30 cellular contexts compared by ENCODE assay signal in the genomic region with DNA sequence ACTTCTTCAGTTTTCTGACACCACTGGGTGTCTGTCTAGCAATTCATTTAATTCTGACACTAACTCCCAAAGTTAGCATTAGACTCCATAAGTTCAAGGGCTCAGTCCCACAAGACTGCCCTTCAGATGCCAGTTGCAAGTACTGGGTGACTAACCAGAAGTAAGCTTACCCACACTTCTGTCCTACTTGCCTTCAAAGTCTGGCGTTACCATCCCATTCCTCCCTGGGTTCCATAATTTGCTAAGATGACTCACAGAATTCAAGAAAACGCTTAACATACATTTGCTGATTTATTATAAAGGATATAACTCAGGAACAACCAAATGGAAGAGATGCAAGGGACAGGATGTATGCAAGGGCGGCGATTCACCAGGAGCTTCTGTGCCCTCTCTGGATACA. TPM values are rescaled to one million over a fixed set of nuclear protein-coding genes. Genes with fewer than 3 reads are reported as not detected.
A peak's percentile ranks its signal among the peaks of the same experiment; 100 is the strongest.
DNase-seq lines count a peak whose midpoint lies in the region; ATAC-seq, FAIRE-seq and TF ChIP-seq lines count a peak whose summit lies in the region.
"Had no signal": no experiment of that assay in that cellular context is flagged by ENCODE, and none has a peak within 500 bp of the region (broad histone marks: within the 10 kb centered on the region; RNA-seq: fewer than 3 reads in every experiment).

No MANE protein-coding gene starts in this region.

- TF ChIP-seq POLR2A in right lobe of liver (IDR thresholded peaks at IDR 0.05) (no peak), HepG2 (IDR thresholded peaks at IDR 0.05; ENCODE audit: insufficient read depth in 1 of 2, low read depth in 2 of 2, low read length in 2 of 2) (no peak)

- TF ChIP-seq EP300 in HepG2 (IDR thresholded peaks at IDR 0.05; ENCODE audit: low read depth in 2 of 2, low read length in 2 of 2) (no peak), HepG2 (CRISPR knock-in tag; IDR thresholded peaks at IDR 0.05; ENCODE audit: borderline replicate concordance) (no peak)

- 98% methylated on average over 4 of the region's 4 CpGs for WGBS in right lobe of liver (ENCODE audit: insufficient coverage, low coverage, low lambda C conversion rate, missing lambda C conversion rate)
- WGBS in HepG2 (ENCODE audit: low lambda C conversion rate) = 94% methylated on average over 4 of the region's 4 CpGs

- H3K4me1 ChIP-seq in right lobe of liver (peaks cover 0 to 47% (median 30%) of the 10 kb centered on the region in 4 donors), HepG2 (ENCODE audit: insufficient read depth, low read length) (peaks cover 45% of the 10 kb centered on the region)

- H3K27ac Mint-ChIP-seq in nephron progenitor cell (peak overlapping the region; percentile 66), type B pancreatic cell (peak overlapping the region; percentile 14)
- H3K27ac Mint-ChIP-seq: activated T-cell treated with anti-CD3 and anti-CD28 coated beads, Interleukin-2, amount 50 U/mL, for 24 hours; effector memory CD8-positive, alpha-beta T cell had no signal

- POLR2A ChIA-PET in HepG2 (lab: Yijun Ruan, JAX) = no interaction called here

- peak overlapping the region in 2 of 3 donors; percentile 53 to 74 for H3K27ac ChIP-seq in right lobe of liver
- H3K27ac ChIP-seq in HepG2 (ENCODE audit: extremely low read length, insufficient read depth, low read length) = no peak overlapping the region
- H3K27ac ChIP-seq in SK-N-MC = peak overlapping the region; percentile 93; the same call in 1 of the 2 replicates
- H3K27ac ChIP-seq: colonic mucosa, lower lobe of right lung, neutrophil, SJCRH30 had no signal

- no peak for FAIRE-seq in HepG2 (lab: Jason Lieb, UNC)
- FAIRE-seq: D721Med, keratinocyte had no signal

- H3K27me3 ChIP-seq in right lobe of liver (no peaks in the 10 kb centered on the region), HepG2 (ENCODE audit: control insufficient read depth in 1 of 2, insufficient read depth in 2 of 2, low read length in 2 of 2) (no peaks in the 10 kb centered on the region)
- H3K27me3 ChIP-seq: adrenal gland, breast epithelium, colonic mucosa, gastroesophageal sphincter, neutrophil, SJCRH30, spleen, testis had no signal

- H4K20me1 ChIP-seq in HepG2 (ENCODE audit: insufficient read depth, low read length) = no peaks in the 10 kb centered on the region

- H3K79me2 ChIP-seq in HepG2 (ENCODE audit: insufficient read depth, low read length) = peaks cover 17% of the 10 kb centered on the region

- H3K4me3 Mint-ChIP-seq in nephron progenitor cell (peak overlapping the region; percentile 18), type B pancreatic cell (no peak overlapping the region)
- H3K4me3 Mint-ChIP-seq: activated T-cell treated with anti-CD3 and anti-CD28 coated beads, Interleukin-2, amount 50 U/mL, for 24 hours; effector memory CD8-positive, alpha-beta T cell had no signal

- no peak for DNase-seq in right lobe of liver
- DNase-seq in HepG2 (ENCODE audit: low spot score) = no peak
- DNase-seq in SK-N-MC (ENCODE audit: low read depth, low spot score) = no peak
- DNase-seq in nephron progenitor cell = no peak
- DNase-seq in type B pancreatic cell (ENCODE audit: extremely low spot score, unreplicated experiment) = no peak
- no peak for DNase-seq in iPS-NIHi11 (ENCODE audit: low spot score)
- no peak for DNase-seq in mesenteric fat pad (ENCODE audit: low spot score)
- DNase-seq: activated CD4-positive, alpha-beta T cell treated with anti-CD3 and anti-CD28 coated beads for 48 hours; activated gamma-delta T cell treated with Interleukin-2 at 50 U/mL for 16 hours; activated T-cell treated with anti-CD3 and anti-CD28 coated beads, Interleukin-2, amount 50 U/mL, for 24 hours; adrenal gland; colonic mucosa; effector memory CD8-positive, alpha-beta T cell; lower lobe of right lung; NCI-H1105 treated with DMSO at 0.1 percent for 48 hours; NCI-H510A treated with DMSO at 0.1 percent for 48 hours; PC-3; SJCRH30; spleen; stimulated activated CD4-positive, alpha-beta T cell treated with anti-CD3 and anti-CD28 coated beads, Interleukin-4, amount 100 ng/mL, for 1 hour; stimulated activated naive CD4-positive, alpha-beta T cell; testis had no signal

- peaks cover 11% of the 10 kb centered on the region for H3K27me3 Mint-ChIP-seq in nephron progenitor cell (ENCODE audit: low read depth, poor library complexity)
- H3K27me3 Mint-ChIP-seq in type B pancreatic cell = no peaks in the 10 kb centered on the region
- H3K27me3 Mint-ChIP-seq: activated T-cell treated with anti-CD3 and anti-CD28 coated beads, Interleukin-2, amount 50 U/mL, for 24 hours; effector memory CD8-positive, alpha-beta T cell had no signal

- no peak for TF ChIP-seq CTCF in right lobe of liver (IDR thresholded peaks at IDR 0.05)
- TF ChIP-seq CTCF in HepG2 (CRISPR knock-in tag; IDR thresholded peaks at IDR 0.05) = no peak
- TF ChIP-seq CTCF in nephron progenitor cell (IDR thresholded peaks at IDR 0.05) = no peak
- TF ChIP-seq CTCF in type B pancreatic cell (conservative IDR thresholded peaks at IDR 0.05) = no peak

- H3K9me3 Mint-ChIP-seq in nephron progenitor cell (no peaks in the 10 kb centered on the region), type B pancreatic cell (no peaks in the 10 kb centered on the region)
- H3K9me3 Mint-ChIP-seq: activated T-cell treated with anti-CD3 and anti-CD28 coated beads, Interleukin-2, amount 50 U/mL, for 24 hours; effector memory CD8-positive, alpha-beta T cell had no signal

- in situ Hi-C loops in HepG2 (cut with HindIII; ENCODE audit: extremely low pct_ligation_motif_present, low pct_unique_long_range_greater_than_20kb) = no loop called here

- H3K9ac ChIP-seq in HepG2 (ENCODE audit: insufficient read depth, low read depth, low read length) (no peak overlapping the region), SK-N-MC (ENCODE audit: insufficient read length) (no peak overlapping the region)

- no peak overlapping the region for H3K4me2 ChIP-seq in HepG2 (ENCODE audit: low read depth, low read length)

- peaks cover 17% of the 10 kb centered on the region for H3K36me3 Mint-ChIP-seq in nephron progenitor cell (ENCODE audit: low read depth)
- peaks cover 9% of the 10 kb centered on the region for H3K36me3 Mint-ChIP-seq in type B pancreatic cell

- CTCF ChIA-PET in HepG2 (lab: Yijun Ruan, JAX; ENCODE audit: low intra/inter-chr PET ratio, low total read pairs) = no interaction called here

- BruUV-seq in HepG2 (replicated peaks; lab: Mats Ljungman, UMichigan) = no TSS peak

- H3K4me1 Mint-ChIP-seq in nephron progenitor cell = peaks cover 64% of the 10 kb centered on the region
- H3K4me1 Mint-ChIP-seq in type B pancreatic cell (ENCODE audit: unreplicated experiment) = peaks cover 55% of the 10 kb centered on the region

- intact Hi-C loops in right lobe of liver (cut with DNase I) = no loop called here
- intact Hi-C loops in HepG2 (cut with micrococcal nuclease; ENCODE audit: unreplicated experiment) = no loop called here

- peaks cover 0 to 3% (median 0%) of the 10 kb centered on the region in 4 donors for H3K36me3 ChIP-seq in right lobe of liver
- H3K36me3 ChIP-seq in HepG2 (replicated peaks in 1 of 2; ENCODE audit: control insufficient read depth in 1 of 2, insufficient read depth in 2 of 2, low read length in 2 of 2) = peaks cover 15 to 45% of the 10 kb centered on the region in 2 experiments
- H3K36me3 ChIP-seq in SK-N-MC (ENCODE audit: insufficient read depth, low read length) = peaks cover 5% of the 10 kb centered on the region; the same call in 1 of the 2 replicates
- H3K36me3 ChIP-seq: breast epithelium, colonic mucosa, SJCRH30 had no signal

- H3K4me3 ChIP-seq in right lobe of liver = no peak overlapping the region
- no peak overlapping the region for H3K4me3 ChIP-seq in HepG2 (replicated peaks in 1 of 3; ENCODE audit: insufficient read depth in 1 of 3, low read depth in 2 of 3, low read length in 3 of 3)
- no peak overlapping the region for H3K4me3 ChIP-seq in SK-N-MC
- H3K4me3 ChIP-seq: adrenal gland, breast epithelium, colonic mucosa, gastroesophageal sphincter, lower lobe of right lung, SJCRH30, spleen, testis had no signal

- H2AFZ ChIP-seq in HepG2 (ENCODE audit: low read length) = no peak overlapping the region

- no peaks in the 10 kb centered on the region for H3K9me3 ChIP-seq in right lobe of liver
- no peaks in the 10 kb centered on the region for H3K9me3 ChIP-seq in HepG2 (ENCODE audit: low read length)
- H3K9me3 ChIP-seq in SK-N-MC (ENCODE audit: low read depth, low read length) = no peaks in the 10 kb centered on the region
- H3K9me3 ChIP-seq: adrenal gland, breast epithelium, colonic mucosa, gastroesophageal sphincter, lower lobe of right lung, neutrophil, SJCRH30, spleen, testis had no signal

- ATAC-seq in right lobe of liver (no peak), HepG2 (no peak), HG02588 (IDR thresholded peaks at IDR 0.05; ENCODE audit: unreplicated experiment) (no peak)
- ATAC-seq: effector memory CD8-positive, alpha-beta T cell; esophagus mucosa; gastroesophageal sphincter; lower lobe of right lung; PC-3 had no signal

- TF ChIP-seq RAD21 in HepG2 (CRISPR knock-in tag; IDR thresholded peaks at IDR 0.05) = no peak

RNA-seq across cellular contexts. Expression of a gene that starts 45.5 kb away (rescaled TPM):
- total RNA-seq in right lobe of liver (1 to 10 TPM in 2 of 6 experiments, not detected in 4; 1.3 to 1.7 TPM), HepG2 (2016; rRNA removed; fragmentation: Illumina TruSeq; extraction: Trizol) (0.29 and 0.35 TPM in 2 replicates), type B pancreatic cell (ENCODE audit: low replicate concordance) (3.6 and 6.6 TPM in 2 replicates), mesenteric fat pad (not detected)
- 0.26 and 0.51 TPM in 2 replicates for total RNA-seq in HepG2 (2016; cell fraction: cytosol; rRNA removed; fragmentation: Illumina TruSeq; extraction: Trizol; ENCODE audit: low read depth)
- total RNA-seq in HepG2 (2016; cell fraction: insoluble cytoplasmic fraction; rRNA removed; fragmentation: Illumina TruSeq; extraction: Trizol) = 0.16 and 0.30 TPM in 2 replicates
- total RNA-seq in HepG2 (2016; cell fraction: membrane; rRNA removed; fragmentation: Illumina TruSeq; extraction: Trizol) = 0.59 and 0.76 TPM in 2 replicates
- not detected in 2 replicates for total RNA-seq in HepG2 (2016; cell fraction: nucleus; rRNA removed; fragmentation: Illumina TruSeq; extraction: Trizol)
- polyA plus RNA-seq in HepG2 (2011; rRNA removed) = 2.9 and 3.9 TPM in 2 replicates
- polyA plus RNA-seq in HepG2 (2011; cell fraction: cytosol; rRNA removed) = 2.3 and 4.0 TPM in 2 replicates
- 13.1 and 15.5 TPM in 2 replicates for polyA plus RNA-seq in HepG2 (2011; cell fraction: nucleus; rRNA removed)
- 1.2 and 2.2 TPM in 2 replicates for polyA plus RNA-seq in HepG2 (2012)
- polyA plus RNA-seq in HepG2 (2016; cell fraction: cytosol; fragmentation: Illumina TruSeq; extraction: Trizol; ENCODE audit: low read depth) = 0.76 and 1.1 TPM in 2 replicates
- polyA plus RNA-seq in HepG2 (2016; cell fraction: insoluble cytoplasmic fraction; fragmentation: Illumina TruSeq; extraction: Trizol; ENCODE audit: low read depth) = 0.19 and 0.53 TPM in 2 replicates
- polyA plus RNA-seq in HepG2 (2016; cell fraction: membrane; fragmentation: Illumina TruSeq; extraction: Trizol; ENCODE audit: low read depth) = 0.69 and 1.1 TPM in 2 replicates
- polyA plus RNA-seq in HepG2 (2016; cell fraction: nucleus; fragmentation: Illumina TruSeq; extraction: Trizol; ENCODE audit: insufficient read depth, low read depth) = 1.2 TPM in 1 of 2 replicates, not detected in the other
- 0.70 and 4.4 TPM in 2 replicates for polyA minus RNA-seq in HepG2 (2011; rRNA and poly(A)+ RNA removed; ENCODE audit: low replicate concordance)
- polyA minus RNA-seq in HepG2 (2011; cell fraction: cytosol; rRNA and poly(A)+ RNA removed) = 1.1 and 2.8 TPM in 2 replicates
- 0.99 and 1.8 TPM in 2 replicates for polyA minus RNA-seq in HepG2 (2011; cell fraction: nucleus; rRNA and poly(A)+ RNA removed)
- total RNA-seq: SJCRH30; T-helper 1 cell treated with Interleukin-12 subunit alpha and Interleukin-12 subunit beta and Interleukin-4 antibody, amounts not matched to agents 30 ng/mL and 1 ng/mL, for 36 hours had no signal
